In the genomic region with DNA sequence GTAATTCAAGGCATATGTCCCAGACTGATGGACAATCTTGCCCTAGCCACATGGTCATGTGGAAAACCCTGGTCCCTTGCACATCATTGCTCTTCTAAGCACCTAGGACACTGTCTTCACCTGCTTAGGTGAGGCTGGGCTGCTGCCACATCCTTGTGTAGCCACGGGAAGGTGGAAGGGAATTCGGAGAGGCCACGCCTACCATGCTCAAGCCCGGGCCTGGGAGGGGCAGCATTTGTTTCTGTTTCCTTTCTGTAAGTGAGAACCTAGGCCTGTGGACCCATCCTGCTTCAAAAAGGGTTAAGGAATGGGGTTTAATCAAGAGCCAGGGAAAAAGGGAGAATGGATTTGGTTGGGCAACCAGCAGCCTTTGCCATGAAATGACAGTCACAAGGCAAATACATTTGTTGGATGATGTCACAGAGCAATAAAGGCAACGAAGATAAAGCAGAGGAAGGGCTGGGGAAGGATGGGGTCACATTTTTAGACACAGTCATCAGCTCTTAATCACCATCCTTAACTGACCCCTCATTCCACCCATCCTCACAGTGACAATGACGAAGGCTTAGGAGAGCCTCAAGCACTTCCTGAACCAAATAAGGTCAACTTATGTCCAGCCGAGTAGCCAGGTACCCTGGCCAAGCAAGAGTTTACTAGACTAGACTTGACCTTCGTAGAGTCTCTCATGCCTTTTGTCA, we compare ENCODE assay signal across 21 cellular contexts. TPM values are rescaled to one million over a fixed set of nuclear protein-coding genes. Genes with fewer than 3 reads are reported as not detected.
DNase-seq lines count a peak whose midpoint lies in the region; ATAC-seq and TF ChIP-seq lines count a peak whose summit lies in the region.
"Had no signal": no experiment of that assay in that cellular context is flagged by ENCODE, and none has a peak within 500 bp of the region (broad histone marks: within the 10 kb centered on the region; RNA-seq: fewer than 3 reads in every experiment).

No MANE protein-coding gene starts in this region.

- H4K8ac ChIP-seq in H9 (replicated peaks; ENCODE audit: insufficient read length, low read depth, low read length), result no peak overlapping the region

- DNase-seq in ELF-1 (ENCODE audit: low read depth, low spot score) (peak; percentile 27), H9 (peak; percentile 61), WTC11 (ENCODE audit: low spot score) (peak; percentile 49), iPS-NIHi11 (ENCODE audit: low spot score) (peak; percentile 23), tibial nerve (ENCODE audit: low spot score in 2 of 2) (no peak), foreskin keratinocyte (no peak)
- DNase-seq: BE2C, EL, NCI-H1092, NCI-H1436 treated with DMSO at 0.1 percent for 48 hours, NCI-H2029, NCI-H226, NCI-H510A treated with DMSO at 0.1 percent for 48 hours, NCI-H748 treated with DMSO at 0.1 percent for 48 hours, SJCRH30 had no signal

- no peaks in the 10 kb centered on the region for H3K79me1 ChIP-seq in H9 (ENCODE audit: insufficient read depth, low read depth, low read length, poor library complexity, severe bottlenecking)

- H3K4me3 Mint-ChIP-seq in H9, result no peak overlapping the region
- H3K4me3 Mint-ChIP-seq in WTC11, result no peak overlapping the region
- no peak overlapping the region for H3K4me3 Mint-ChIP-seq in activated T-helper 17 cell treated with anti-CD3 and anti-CD28 coated beads, Interleukin-2, amount 50 U/mL, for 72 hours

- H3K79me2 ChIP-seq in H9 (ENCODE audit: insufficient read depth, low read length), result no peaks in the 10 kb centered on the region

- peaks cover 24% of the 10 kb centered on the region for H3K27me3 Mint-ChIP-seq in H9 (ENCODE audit: low read depth)
- H3K27me3 Mint-ChIP-seq in WTC11 (ENCODE audit: low read depth), result peaks cover 11% of the 10 kb centered on the region
- peaks cover 33% of the 10 kb centered on the region for H3K27me3 Mint-ChIP-seq in activated T-helper 17 cell treated with anti-CD3 and anti-CD28 coated beads, Interleukin-2, amount 50 U/mL, for 72 hours

- no peak overlapping the region for H3K4me3 ChIP-seq in tibial nerve
- H3K4me3 ChIP-seq: HAP-1, K562, SJCRH30 had no signal

- no peak overlapping the region for H2BK20ac ChIP-seq in H9 (ENCODE audit: low read depth, low read length, poor library complexity, severe bottlenecking)

- H3K27ac Mint-ChIP-seq in H9 (no peak overlapping the region; a peak in 1 of 7 replicates), WTC11 (no peak overlapping the region)
- no peak overlapping the region for H3K27ac Mint-ChIP-seq in activated T-helper 17 cell treated with anti-CD3 and anti-CD28 coated beads, Interleukin-2, amount 50 U/mL, for 72 hours

- no peak overlapping the region for H3K18ac ChIP-seq in H9 (ENCODE audit: insufficient read length, low read depth, low read length)

- H4K20me1 ChIP-seq in H9 (ENCODE audit: control insufficient read depth, insufficient read depth, insufficient read length), result no peaks in the 10 kb centered on the region

- no peak overlapping the region for H4K5ac ChIP-seq in H9 (ENCODE audit: insufficient read length, low read depth, low read length)

- ATAC-seq in WTC11 (peak; percentile 90), foreskin keratinocyte (no peak)
- no peak for ATAC-seq in activated T-helper 17 cell treated with anti-CD3 and anti-CD28 coated beads, Interleukin-2, amount 50 U/mL, for 72 hours (replicated peaks)
- ATAC-seq: K562 had no signal

- no peak overlapping the region for H3K9ac ChIP-seq in H9 (ENCODE audit: extremely low read depth, insufficient read length, low read length)

- H3K23ac ChIP-seq in H9 (ENCODE audit: insufficient read length, low read depth, low read length), result no peak overlapping the region

- TF ChIP-seq POLR2A in tibial nerve (IDR thresholded peaks at IDR 0.05), result no peak

- POLR2A ChIA-PET in WTC11 (lab: Charles Lee), result interaction anchor here (0.5 kb wide), 1 partner anchor 121 kb away, joined by 4 read pairs; no protein-coding TSS in a partner anchor

- no peak overlapping the region for H2BK12ac ChIP-seq in H9 (ENCODE audit: insufficient read length, low read depth, low read length)

- H2AK5ac ChIP-seq in H9 (ENCODE audit: insufficient read length, low read length), result no peak overlapping the region

- H3K36me3 Mint-ChIP-seq in H9 (ENCODE audit: insufficient read depth in 1 of 3, low read depth in 3 of 3) (peaks cover 0 to 6% (median 3%) of the 10 kb centered on the region in 3 experiments; a peak in 2 of 7 replicates), WTC11 (0 out of 2 replicates have a peak, but pooled peaks cover 3% of the 10 kb centered on the region)
- H3K36me3 Mint-ChIP-seq in activated T-helper 17 cell treated with anti-CD3 and anti-CD28 coated beads, Interleukin-2, amount 50 U/mL, for 72 hours (ENCODE audit: low read depth), result no peaks in the 10 kb centered on the region

- no peak overlapping the region for H2BK15ac ChIP-seq in H9 (ENCODE audit: low read depth, low read length)

- TF ChIP-seq EP300 in tibial nerve (IDR thresholded peaks at IDR 0.05), result no peak

- no peak overlapping the region for H3K56ac ChIP-seq in H9 (ENCODE audit: insufficient read length, low read depth, low read length)

- WGBS in H9 (ENCODE audit: extremely low coverage, insufficient read length, low lambda C conversion rate), result no CpG with 5 or more reads among the region's 8 CpGs
- 52 to 54% methylated on average over 8 of the region's 8 CpGs for WGBS in tibial nerve, 2 donors

- H3K14ac ChIP-seq in H9 (ENCODE audit: insufficient read depth, low read length), result no peak overlapping the region

- no peaks in the 10 kb centered on the region for H3K9me3 ChIP-seq in H9 (ENCODE audit: control insufficient read depth, low read depth, low read length)
- H3K9me3 ChIP-seq in tibial nerve, result peaks cover 0 to 16% (median 0%) of the 10 kb centered on the region in 4 donors
- H3K9me3 ChIP-seq: BE2C, HAP-1, SJCRH30 had no signal

- TF ChIP-seq CTCF in H9 (conservative IDR thresholded peaks at IDR 0.05) (no peak), WTC11 (IDR thresholded peaks at IDR 0.05) (no peak), tibial nerve (IDR thresholded peaks at IDR 0.05) (no peak), foreskin keratinocyte (conservative IDR thresholded peaks at IDR 0.05) (no peak)

- no peaks in the 10 kb centered on the region for H3K36me3 ChIP-seq in tibial nerve
- H3K36me3 ChIP-seq: BE2C, HAP-1, SJCRH30 had no signal

- H3K27ac ChIP-seq in H9 (ENCODE audit: insufficient read length, low read depth, low read length) (no peak overlapping the region), tibial nerve (no peak overlapping the region), foreskin keratinocyte (no peak overlapping the region)
- H3K27ac ChIP-seq: RWPE1, SJCRH30 had no signal

- H3K4me1 ChIP-seq in H9 (ENCODE audit: insufficient read depth, low read length), result no peaks in the 10 kb centered on the region; the same call in 1 of the 2 replicates
- H3K4me1 ChIP-seq in tibial nerve, result no peaks in the 10 kb centered on the region
- H3K4me1 ChIP-seq in foreskin keratinocyte, result no peaks in the 10 kb centered on the region
- H3K4me1 ChIP-seq: BE2C, HAP-1, SJCRH30 had no signal

- no peak overlapping the region for H3K4ac ChIP-seq in H9 (ENCODE audit: low read depth, low read length)

- no peak overlapping the region for H3T11ph ChIP-seq in H9 (ENCODE audit: low read length)

- H3K27me3 ChIP-seq in H9 (ENCODE audit: insufficient read depth, low read length) (no peaks in the 10 kb centered on the region), tibial nerve (peaks cover 0 to 5% of the 10 kb centered on the region in 2 donors), foreskin keratinocyte (no peaks in the 10 kb centered on the region)
- H3K27me3 ChIP-seq: BE2C had no signal

- H2BK120ac ChIP-seq in H9 (ENCODE audit: low read depth, low read length, poor library complexity, severe bottlenecking), result no peak overlapping the region

- no peaks in the 10 kb centered on the region for H3K23me2 ChIP-seq in H9 (ENCODE audit: insufficient read length, low read depth, low read length, poor library complexity, severe bottlenecking)

- peaks cover 3 to 9% of the 10 kb centered on the region in 2 experiments for H3K9me3 Mint-ChIP-seq in H9
- H3K9me3 Mint-ChIP-seq in WTC11, result peaks cover 10% of the 10 kb centered on the region
- peaks cover 3% of the 10 kb centered on the region for H3K9me3 Mint-ChIP-seq in activated T-helper 17 cell treated with anti-CD3 and anti-CD28 coated beads, Interleukin-2, amount 50 U/mL, for 72 hours

- H4K91ac ChIP-seq in H9 (ENCODE audit: insufficient read length, low read depth, low read length), result no peak overlapping the region

- H3K4me2 ChIP-seq in H9 (ENCODE audit: insufficient read depth, insufficient read length, low read length), result no peak overlapping the region

- H3K4me1 Mint-ChIP-seq in H9, result peaks cover 5% of the 10 kb centered on the region in 2 experiments; a peak in 2 of 4 replicates
- peaks cover 6% of the 10 kb centered on the region for H3K4me1 Mint-ChIP-seq in WTC11
- H3K4me1 Mint-ChIP-seq in activated T-helper 17 cell treated with anti-CD3 and anti-CD28 coated beads, Interleukin-2, amount 50 U/mL, for 72 hours, result no peaks in the 10 kb centered on the region

- no peak overlapping the region for H2AFZ ChIP-seq in H9 (ENCODE audit: low read length)

- CTCF ChIA-PET in WTC11 (lab: Charles Lee), result no interaction called here

- no peak overlapping the region for H2BK5ac ChIP-seq in H9 (ENCODE audit: insufficient read length, low read length)

TF ChIP-seq in WTC11, 78 proteins besides CTCF, POLR2A, EP300 and RAD21:
- TF ChIP-seq HMGA2 (CRISPR knock-in tag; IDR thresholded peaks at IDR 0.05), result no peak
- no peak for TF ChIP-seq ZNF121 (CRISPR knock-in tag; IDR thresholded peaks at IDR 0.05)
- TF ChIP-seq NR2C2 (CRISPR knock-in tag; IDR thresholded peaks at IDR 0.05), result no peak
- no peak for TF ChIP-seq SP1 (CRISPR knock-in tag; conservative IDR thresholded peaks at IDR 0.05)
- no peak for TF ChIP-seq RELA (CRISPR knock-in tag; IDR thresholded peaks at IDR 0.05; ENCODE audit: borderline replicate concordance)
- no peak for TF ChIP-seq ZBTB21 (CRISPR knock-in tag; IDR thresholded peaks at IDR 0.05; ENCODE audit: borderline replicate concordance)
- TF ChIP-seq, protein P1, sequence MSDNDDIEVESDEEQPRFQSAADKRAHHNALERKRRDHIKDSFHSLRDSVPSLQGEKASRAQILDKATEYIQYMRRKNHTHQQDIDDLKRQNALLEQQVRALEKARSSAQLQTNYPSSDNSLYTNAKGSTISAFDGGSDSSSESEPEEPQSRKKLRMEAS (CRISPR knock-in tag; IDR thresholded peaks at IDR 0.05), result no peak
- no peak for TF ChIP-seq EMX1 (CRISPR knock-in tag; IDR thresholded peaks at IDR 0.05)

RNA-seq across cellular contexts. Expression of gene LRRC38, which starts 10.1 kb away (rescaled TPM):
- total RNA-seq in H9 (2021) (0.72 and 0.86 TPM in 2 replicates), WTC11 (2021) (0.15 to 0.25 TPM (median 0.16 TPM) in 3 replicates), tibial nerve (1 to 10 TPM in 1 of 4 donors, under 1 TPM in 2, not detected in 1; 0.39 to 1.7 (median 0.87) TPM), foreskin keratinocyte (not detected in 2 replicates)
- not detected in 2 replicates for polyA plus RNA-seq in foreskin keratinocyte
- not detected for total RNA-seq in activated T-helper 17 cell treated with anti-CD3 and anti-CD28 coated beads, Interleukin-2, amount 50 U/mL, for 72 hours
- total RNA-seq: A673, K562, LHCN-M2, SJCRH30 had no signal
- polyA plus RNA-seq: K562 had no signal

RNA-seq across cellular contexts. Expression of gene PDPN, which starts 59.7 kb away (rescaled TPM):
- total RNA-seq in H9 (2021) (199 and 205 TPM in 2 replicates), WTC11 (2021) (128 to 158 TPM (median 135 TPM) in 3 replicates), tibial nerve (10 to 100 TPM; 16.2 to 25.7 (median 21.2) TPM), foreskin keratinocyte (65.2 and 72.6 TPM in 2 replicates)
- 63.9 and 66.5 TPM in 2 replicates for polyA plus RNA-seq in foreskin keratinocyte
- total RNA-seq in activated T-helper 17 cell treated with anti-CD3 and anti-CD28 coated beads, Interleukin-2, amount 50 U/mL, for 72 hours, result not detected
- total RNA-seq: SJCRH30 had no signal
- polyA plus RNA-seq: K562 had no signal

Comparison
In these comparisons a context has a peak if more than half of its experiments do, and no peak if none do; other contexts are left out.
1. DNase-seq: peak in ELF-1 (single experiment), H9 (single experiment), WTC11 (single experiment) and iPS-NIHi11 (single experiment); none in tibial nerve (0 of 2) and foreskin keratinocyte (0 of 2).
2. RNA of gene PDPN, which starts 59.7 kb away (total RNA-seq): 199 to 205 TPM in H9, 128 to 158 TPM in WTC11, 65.2 to 72.6 TPM in foreskin keratinocyte and 16.2 to 25.7 TPM in tibial nerve; not detected in activated T-helper 17 cell treated with anti-CD3 and anti-CD28 coated beads, Interleukin-2, amount 50 U/mL, for 72 hours; every median in the first group is over 10 times any median in the second.